Comparison of ENCODE assay signal across 28 cellular contexts in the genomic region with DNA sequence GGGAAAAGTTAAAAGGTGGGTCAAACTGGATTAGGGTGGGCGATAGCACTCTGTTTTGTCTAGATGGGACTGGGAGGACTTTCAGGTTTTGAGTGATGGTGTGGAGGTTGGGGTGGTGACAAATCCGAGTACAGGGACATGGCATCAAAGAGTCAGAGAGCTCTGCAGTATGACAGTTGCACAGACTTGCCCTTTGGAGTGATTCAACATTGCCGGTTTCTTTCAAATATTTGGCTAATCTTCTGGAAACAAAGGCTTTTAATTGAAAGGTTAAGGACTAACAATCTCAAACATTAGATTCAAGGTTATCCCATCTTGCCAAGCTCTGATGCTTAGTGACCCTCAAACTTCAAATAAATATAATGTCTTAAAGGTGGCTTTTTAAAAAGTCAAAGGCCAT. TPM values are rescaled to one million over a fixed set of nuclear protein-coding genes. Genes with fewer than 3 reads are reported as not detected.
DNase-seq lines count a peak whose midpoint lies in the region; ATAC-seq, FAIRE-seq and TF ChIP-seq lines count a peak whose summit lies in the region.
"Had no signal": no experiment of that assay in that cellular context is flagged by ENCODE, and none has a peak within 500 bp of the region (broad histone marks: within the 10 kb centered on the region; RNA-seq: fewer than 3 reads in every experiment).

No MANE protein-coding gene starts in this region.

- H3K27me3 ChIP-seq in hepatocyte (no peaks in the 10 kb centered on the region), suprapubic skin (no peaks in the 10 kb centered on the region)
- H3K27me3 ChIP-seq: Peyer's patch, right lobe of liver had no signal

- H3K9me3 Mint-ChIP-seq in brain: no peaks in the 10 kb centered on the region
- H3K9me3 Mint-ChIP-seq: activated naive CD4-positive, alpha-beta T cell treated with anti-CD3 and anti-CD28 coated beads, Interleukin-2, amount 50 U/mL, for 72 hours; CD14-positive monocyte; neural crest cell; stimulated activated memory B cell treated with anti-CD40 and anti-IgM and Interleukin-4, amounts not matched to agents 10 μg/mL and 1 μg/mL and 100 μg/mL, for 72 hours had no signal

- no peak for TF ChIP-seq POLR2A in suprapubic skin (IDR thresholded peaks at IDR 0.05)

- peaks cover 33% of the 10 kb centered on the region for H3K4me1 ChIP-seq in hepatocyte (ENCODE audit: insufficient read depth)
- peaks cover 54% of the 10 kb centered on the region for H3K4me1 ChIP-seq in suprapubic skin

- H3K27ac ChIP-seq in hepatocyte (peak overlapping the region; percentile 5), suprapubic skin (peak overlapping the region; percentile 46)
- H3K27ac ChIP-seq: Peyer's patch, right lobe of liver had no signal

- no peak for TF ChIP-seq EP300 in suprapubic skin (IDR thresholded peaks at IDR 0.05)

- no peaks in the 10 kb centered on the region for H3K9me2 ChIP-seq in hepatocyte (replicated peaks; ENCODE audit: insufficient read depth)

- H3K9me3 ChIP-seq in hepatocyte (ENCODE audit: low read depth) (no peaks in the 10 kb centered on the region), suprapubic skin (no peaks in the 10 kb centered on the region)
- H3K9me3 ChIP-seq: mucosa of descending colon, Peyer's patch, right lobe of liver had no signal

- DNase-seq in HTR-8/SVneo (ENCODE audit: insufficient read length, low spot score) (no peak), hepatocyte (ENCODE audit: low spot score) (no peak), suprapubic skin (ENCODE audit: low spot score in 2 of 2) (no peak), RKO (ENCODE audit: low spot score) (no peak)
- DNase-seq: activated CD4-positive, alpha-beta T cell treated with anti-CD3 and anti-CD28 coated beads, Interleukin-2, amount 50 U/mL, for 48 hours; aorta; Calu3; central memory CD4-positive, alpha-beta T cell; dermis blood vessel endothelial cell; DND-41; glutamatergic neuron; islet precursor cell; mucosa of descending colon; NCI-H2081; NCI-H2227 treated with DMSO at 0.1 percent for 48 hours; Peyer's patch; right lobe of liver; stimulated activated CD4-positive, alpha-beta T cell treated with anti-CD3 and anti-CD28 coated beads, Interleukin-4, amount 100 ng/mL, for 4 hours had no signal

- no peaks in the 10 kb centered on the region for H3K36me3 ChIP-seq in hepatocyte (replicated peaks; ENCODE audit: insufficient read depth, low read depth)
- H3K36me3 ChIP-seq in suprapubic skin: no peaks in the 10 kb centered on the region
- H3K36me3 ChIP-seq: Peyer's patch, right lobe of liver had no signal

- FAIRE-seq in HTR-8/SVneo (lab: Jason Lieb, UNC): peak; percentile 42

- peak overlapping the region in 4 of 5 experiments; percentile 38 to 60 (median 44) for H3K27ac Mint-ChIP-seq in brain
- H3K27ac Mint-ChIP-seq: activated naive CD4-positive, alpha-beta T cell treated with anti-CD3 and anti-CD28 coated beads, Interleukin-2, amount 50 U/mL, for 72 hours; stimulated activated memory B cell treated with anti-CD40 and anti-IgM and Interleukin-4, amounts not matched to agents 10 μg/mL and 1 μg/mL and 100 μg/mL, for 72 hours had no signal

- no peak overlapping the region for H2AFZ ChIP-seq in hepatocyte

- peaks cover 11% of the 10 kb centered on the region for H4K20me1 ChIP-seq in hepatocyte (ENCODE audit: insufficient read depth, poor library complexity, severe bottlenecking)

- peak overlapping the region; percentile 2 for H3K4me2 ChIP-seq in hepatocyte

- TF ChIP-seq CTCF in brain (conservative IDR thresholded peaks at IDR 0.05): no peak
- no peak for TF ChIP-seq CTCF in hepatocyte (IDR thresholded peaks at IDR 0.05; ENCODE audit: poor library complexity)
- no peak for TF ChIP-seq CTCF in suprapubic skin (IDR thresholded peaks at IDR 0.05)

- peaks cover 95% of the 10 kb centered on the region for H3K79me2 ChIP-seq in hepatocyte

- H3K4me3 ChIP-seq in hepatocyte (no peak overlapping the region), suprapubic skin (no peak overlapping the region)
- H3K4me3 ChIP-seq: mucosa of descending colon, Peyer's patch, right lobe of liver had no signal

- ATAC-seq in GM19351 (IDR thresholded peaks at IDR 0.05; ENCODE audit: unreplicated experiment) (no peak), HG03159 (IDR thresholded peaks at IDR 0.05; ENCODE audit: unreplicated experiment) (no peak)
- ATAC-seq: activated CD4-positive, CD25-positive, alpha-beta regulatory T cell treated with anti-CD3 and anti-CD28 coated beads, Interleukin-2, amount 50 U/mL, for 24 hours; activated naive CD4-positive, alpha-beta T cell treated with anti-CD3 and anti-CD28 coated beads, Interleukin-2, amount 50 U/mL, for 72 hours; mucosa of descending colon; stimulated activated memory B cell treated with anti-CD40 and anti-IgM and Interleukin-4, amounts not matched to agents 10 μg/mL and 1 μg/mL and 100 μg/mL, for 72 hours had no signal

- H3K27me3 Mint-ChIP-seq in brain: no peaks in the 10 kb centered on the region

- peaks cover 21% of the 10 kb centered on the region for H3K4me1 Mint-ChIP-seq in brain
- H3K4me1 Mint-ChIP-seq: neural crest cell; stimulated activated memory B cell treated with anti-CD40 and anti-IgM and Interleukin-4, amounts not matched to agents 10 μg/mL and 1 μg/mL and 100 μg/mL, for 72 hours had no signal

- WGBS in hepatocyte (ENCODE audit: low lambda C conversion rate, missing lambda C conversion rate): 63% methylated on average over 3 of the region's 3 CpGs
- WGBS in suprapubic skin: 44% methylated on average over 3 of the region's 3 CpGs

- no peak overlapping the region for H3K4me3 Mint-ChIP-seq in brain
- H3K4me3 Mint-ChIP-seq: CD14-positive monocyte; neural crest cell; stimulated activated memory B cell treated with anti-CD40 and anti-IgM and Interleukin-4, amounts not matched to agents 10 μg/mL and 1 μg/mL and 100 μg/mL, for 72 hours had no signal

- no peaks in the 10 kb centered on the region for H3K36me3 Mint-ChIP-seq in brain
- H3K36me3 Mint-ChIP-seq: activated naive CD4-positive, alpha-beta T cell treated with anti-CD3 and anti-CD28 coated beads, Interleukin-2, amount 50 U/mL, for 72 hours; stimulated activated memory B cell treated with anti-CD40 and anti-IgM and Interleukin-4, amounts not matched to agents 10 μg/mL and 1 μg/mL and 100 μg/mL, for 72 hours had no signal

RNA-seq across cellular contexts. Expression of a gene that starts 11.8 kb away (rescaled TPM):
- polyA plus RNA-seq in brain (ENCODE audit: insufficient read depth, low read depth, low replicate concordance) (4.5 TPM), hepatocyte (130 TPM in 2 replicates)
- total RNA-seq in hepatocyte (98.9 and 115 TPM in 2 replicates), suprapubic skin (10 to 100 TPM in 3 of 4 donors, 1 to 10 TPM in 1; 7.1 to 30.6 (median 11.7) TPM)

RNA-seq across cellular contexts. Expression of a gene that starts 48.7 kb away (rescaled TPM):
- not detected for polyA plus RNA-seq in brain (ENCODE audit: insufficient read depth, low read depth, low replicate concordance)
- total RNA-seq in hepatocyte: 0.47 and 0.76 TPM in 2 replicates
- 0.38 and 0.79 TPM in 2 replicates for polyA plus RNA-seq in hepatocyte
- 1 to 10 TPM in 1 of 4 donors, not detected in 3; 5.6 TPM for total RNA-seq in suprapubic skin
- total RNA-seq: activated naive CD4-positive, alpha-beta T cell treated with anti-CD3 and anti-CD28 coated beads, Interleukin-2, amount 50 U/mL, for 72 hours; Calu3; M059J; neural crest cell; Peyer's patch; ureter had no signal
- polyA plus RNA-seq: CD14-positive monocyte had no signal
